In genomic region chr5:10707198-10708187, GRCh38 we compare ENCODE assay signal across 1 cellular context.
TF ChIP-seq lines count a peak whose summit lies in the region.

No MANE protein-coding gene starts in this region.

TF ChIP-seq in H1, 55 proteins besides CTCF, POLR2A, EP300 and RAD21:
- TF ChIP-seq JUND (IDR thresholded peaks at IDR 0.05; ENCODE audit: low read length): no peak
- TF ChIP-seq RNF2 (IDR thresholded peaks at IDR 0.05; ENCODE audit: borderline replicate concordance, low read depth, low read length, missing control alignments, poor library complexity, severe bottlenecking): no peak
- TF ChIP-seq SIN3A (conservative IDR thresholded peaks at IDR 0.05 in 1 of 2, IDR thresholded peaks at IDR 0.05 in 1 of 2; ENCODE audit: low read depth in 1 of 2, low read length in 2 of 2): no peak
- TF ChIP-seq SP1 (IDR thresholded peaks at IDR 0.05; ENCODE audit: low read depth, low read length): no peak
- TF ChIP-seq USF2 (IDR thresholded peaks at IDR 0.05; ENCODE audit: low read length): no peak
- TF ChIP-seq CHD1 (IDR thresholded peaks at IDR 0.05; ENCODE audit: low read depth, low read length): no peak
- TF ChIP-seq CEBPB (IDR thresholded peaks at IDR 0.05; ENCODE audit: low read depth, low read length): no peak
- no peak for TF ChIP-seq BCL11A (IDR thresholded peaks at IDR 0.05; ENCODE audit: low read depth in 2 of 2, low read length in 2 of 2)
- TF ChIP-seq SP4 (IDR thresholded peaks at IDR 0.05; ENCODE audit: low read length): no peak
TF ChIP-seq in H1: peak in this region for 0.
